Comparison of ENCODE assay signal across 8 cellular contexts in the genomic region with DNA sequence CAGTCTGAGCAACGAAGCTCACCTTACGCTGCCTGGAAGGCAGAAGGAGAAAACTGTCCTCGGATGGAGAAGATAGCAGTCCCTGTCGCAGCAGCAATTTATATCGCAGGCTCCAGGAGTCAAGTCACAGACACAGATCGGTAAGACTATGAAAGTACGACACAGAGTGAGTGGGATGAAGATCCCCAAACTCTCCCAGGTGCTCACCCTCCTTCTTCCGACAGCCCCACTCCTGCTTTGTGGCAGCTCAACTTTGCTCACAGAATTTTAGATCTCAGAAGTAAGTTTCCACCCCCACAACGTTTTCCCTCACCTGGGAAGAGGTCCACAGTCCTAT. TPM values are rescaled to one million over a fixed set of nuclear protein-coding genes. Genes with fewer than 3 reads are reported as not detected.
DNase-seq lines count a peak whose midpoint lies in the region; ATAC-seq and TF ChIP-seq lines count a peak whose summit lies in the region.

No MANE protein-coding gene starts in this region.

- TSS peak; percentile 48 for BruUV-seq in HCT116 (replicated peaks; lab: Mats Ljungman, UMichigan)

- H3K9me2 ChIP-seq in HCT116 (ENCODE audit: insufficient read depth) = no peaks in the 10 kb centered on the region

- peaks cover 2% of the 10 kb centered on the region for H3K27me3 Mint-ChIP-seq in activated naive CD8-positive, alpha-beta T cell

- peaks cover 45% of the 10 kb centered on the region for H3K79me2 ChIP-seq in HCT116 (ENCODE audit: insufficient read depth, low read length)

- ATAC-seq in HCT116 (peak; percentile 7), HG03097 (IDR thresholded peaks at IDR 0.05; ENCODE audit: low FRiP score, unreplicated experiment) (no peak)

- H3K9me3 ChIP-seq in HCT116 (ENCODE audit: control insufficient read depth in 1 of 2, insufficient read depth in 1 of 2, low read depth in 1 of 2, low read length in 2 of 2) (no peaks in the 10 kb centered on the region), stomach smooth muscle (ENCODE audit: control insufficient read depth in 2 of 2, low read length in 2 of 2) (no peaks in the 10 kb centered on the region)

- H4K20me1 ChIP-seq in HCT116 (ENCODE audit: insufficient read depth) = no peaks in the 10 kb centered on the region

- H3K36me3 Mint-ChIP-seq in activated naive CD8-positive, alpha-beta T cell = peaks cover 8% of the 10 kb centered on the region

- peaks cover 5 to 12% of the 10 kb centered on the region in 2 experiments; a peak in 2 of 4 replicates for H3K4me1 ChIP-seq in HCT116 (ENCODE audit: control insufficient read depth in 1 of 2, insufficient read depth in 2 of 2, low read length in 2 of 2)
- peaks cover 13% of the 10 kb centered on the region for H3K4me1 ChIP-seq in stomach smooth muscle (ENCODE audit: control insufficient read depth, insufficient read depth, low read length)

- H3K27ac ChIP-seq in HCT116 (ENCODE audit: low read depth, low read length) (peak overlapping the region; percentile 64), stomach smooth muscle (ENCODE audit: low read length) (peak overlapping the region; percentile 78)

- H3K4me1 Mint-ChIP-seq in activated naive CD8-positive, alpha-beta T cell (ENCODE audit: low read depth) = peaks cover 31% of the 10 kb centered on the region

- peak overlapping the region; percentile 93 for H3K27ac Mint-ChIP-seq in activated naive CD8-positive, alpha-beta T cell

- no peak for TF ChIP-seq POLR2A in HCT116 (IDR thresholded peaks at IDR 0.05; ENCODE audit: borderline replicate concordance, extremely low read depth, insufficient read depth, insufficient read length)

- TF ChIP-seq RAD21 in HCT116 (IDR thresholded peaks at IDR 0.05; ENCODE audit: low read depth) = no peak

- RAD21 ChIA-PET in HCT116 (lab: Charles Lee; ENCODE audit: low non-redundant PET in 1 of 2, low total read pairs in 2 of 2, uncharacterized antibody in 2 of 2, unreplicated experiment in 2 of 2) = interaction anchor here (0.5 to 2.0 kb wide), 6 partner anchors 148 to 1991 kb away, joined by 3 to 8 read pairs (median 6); a partner anchor contains a TSS

- peaks cover 23 to 27% of the 10 kb centered on the region in 2 experiments; a peak in 3 of 4 replicates for H3K36me3 ChIP-seq in HCT116 (ENCODE audit: control insufficient read depth in 1 of 2, insufficient read depth in 2 of 2, low read length in 2 of 2)
- H3K36me3 ChIP-seq in stomach smooth muscle (ENCODE audit: control insufficient read depth in 2 of 2, insufficient read depth in 2 of 2, low read length in 2 of 2) = peaks cover 3 to 13% of the 10 kb centered on the region in 2 donors

- CTCF ChIA-PET in AG04449 (lab: Yijun Ruan, JAX) (interaction anchor here (0.5 to 7.6 kb wide), 67 partner anchors 10 to 471 kb away, joined by 3 to 495 read pairs (median 6); a partner anchor contains a TSS), HCT116 (lab: Charles Lee) (interaction anchor here (0.6 to 3.6 kb wide), 51 partner anchors 9 to 646 kb away, joined by 3 to 105 read pairs (median 4); a partner anchor contains a TSS)

- TF ChIP-seq CTCF in AG04449 (IDR thresholded peaks at IDR 0.05; ENCODE audit: insufficient read depth, low read length, missing control alignments) = no peak
- TF ChIP-seq CTCF in HCT116 (IDR thresholded peaks at IDR 0.05 in 2 of 3, conservative IDR thresholded peaks at IDR 0.05 in 1 of 3; ENCODE audit: borderline replicate concordance in 1 of 3, insufficient read depth in 1 of 3, low read depth in 2 of 3, low read length in 2 of 3) = no peak

- H3K9me3 Mint-ChIP-seq in activated naive CD8-positive, alpha-beta T cell (ENCODE audit: low read depth) = no peaks in the 10 kb centered on the region

- H3K4me3 Mint-ChIP-seq in activated naive CD8-positive, alpha-beta T cell = peak overlapping the region; percentile 97

- H3K4me2 ChIP-seq in HCT116 (ENCODE audit: low read length) = peak overlapping the region; percentile 80

- no peaks in the 10 kb centered on the region for H3K27me3 ChIP-seq in HCT116 (ENCODE audit: insufficient read depth, low read length)
- no peaks in the 10 kb centered on the region for H3K27me3 ChIP-seq in stomach smooth muscle (ENCODE audit: control insufficient read depth in 1 of 2, insufficient read depth in 2 of 2, low read length in 2 of 2)

- H3K4me3 ChIP-seq in AG04449 (ENCODE audit: low read depth, low read length) (peak overlapping the region; percentile 98), HCT116 (replicated peaks in 1 of 2; ENCODE audit: low read depth in 1 of 2, low read length in 2 of 2) (peak overlapping the region; percentile 89 to 94), stomach smooth muscle (ENCODE audit: low read length in 2 of 2) (peak overlapping the region; percentile 98 to 100)

- H3K9ac ChIP-seq in HCT116 (ENCODE audit: low read length) = peak overlapping the region; percentile 93
- H3K9ac ChIP-seq in stomach smooth muscle (ENCODE audit: low read length in 2 of 2) = peak overlapping the region; percentile 96

- DNase-seq in AG04449 (ENCODE audit: low read depth, low spot score) (no peak), HCT116 (ENCODE audit: low read depth, low spot score) (no peak), iris pigment epithelial cell (ENCODE audit: low read depth) (peak; percentile 5), NCI-H2107 (lab: John Stamatoyannopoulos, UW) (no peak), iPS-NIHi11 (ENCODE audit: low spot score) (no peak)

- intact Hi-C loops in HCT116 (cut with micrococcal nuclease) = no loop called here

- POLR2A ChIA-PET in AG04449 (lab: Yijun Ruan, JAX) (interaction anchor here (0.8 to 1.0 kb wide), 3 partner anchors 144 to 214 kb away, joined by 3 to 4 read pairs (median 4); a partner anchor contains a TSS), HCT116 (lab: Charles Lee) (interaction anchor here (0.6 to 2.1 kb wide), 6 partner anchors 9 to 214 kb away, joined by 3 to 7 read pairs (median 4); a partner anchor contains a TSS)

- H2AFZ ChIP-seq in HCT116 (ENCODE audit: low read depth, low read length, poor library complexity, severe bottlenecking) = no peak overlapping the region

TF ChIP-seq in HCT116, 20 proteins besides CTCF, POLR2A, EP300 and RAD21:
- TF ChIP-seq, protein P1, sequence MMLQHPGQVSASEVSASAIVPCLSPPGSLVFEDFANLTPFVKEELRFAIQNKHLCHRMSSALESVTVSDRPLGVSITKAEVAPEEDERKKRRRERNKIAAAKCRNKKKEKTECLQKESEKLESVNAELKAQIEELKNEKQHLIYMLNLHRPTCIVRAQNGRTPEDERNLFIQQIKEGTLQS (IDR thresholded peaks at IDR 0.05) = no peak
- TF ChIP-seq, protein P2, sequence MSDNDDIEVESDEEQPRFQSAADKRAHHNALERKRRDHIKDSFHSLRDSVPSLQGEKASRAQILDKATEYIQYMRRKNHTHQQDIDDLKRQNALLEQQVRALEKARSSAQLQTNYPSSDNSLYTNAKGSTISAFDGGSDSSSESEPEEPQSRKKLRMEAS (IDR thresholded peaks at IDR 0.05) = no peak
- TF ChIP-seq TCF7L2 (IDR thresholded peaks at IDR 0.05; ENCODE audit: borderline replicate concordance, extremely low read depth, insufficient read depth, insufficient read length) = no peak
- no peak for TF ChIP-seq CBX3 (IDR thresholded peaks at IDR 0.05; ENCODE audit: low read depth)
- no peak for TF ChIP-seq SP1 (IDR thresholded peaks at IDR 0.05; ENCODE audit: low read depth)

RNA-seq across cellular contexts. Expression of a gene that starts 0.4 kb away (rescaled TPM):
- total RNA-seq in HCT116 (2021; ENCODE audit: unreplicated experiment) = 41.7 TPM
- 25.6 and 31.9 TPM in 2 replicates for polyA plus RNA-seq in HCT116 (2012)

RNA-seq across cellular contexts. Expression of a gene that starts 36.8 kb away (rescaled TPM):
- 87.6 TPM for total RNA-seq in HCT116 (2021; ENCODE audit: unreplicated experiment)
- polyA plus RNA-seq in HCT116 (2012) = 55.4 and 56.6 TPM in 2 replicates
